In genomic region chr6:33377166-33377565, GRCh38 we compare ENCODE assay signal across 17 cellular contexts. TPM values are rescaled to one million over a fixed set of nuclear protein-coding genes. Genes with fewer than 3 reads are reported as not detected.
A peak's percentile ranks its signal among the peaks of the same experiment; 100 is the strongest.
DNase-seq lines count a peak whose midpoint lies in the region; TF ChIP-seq lines count a peak whose summit lies in the region.
"Had no signal": no experiment of that assay in that cellular context is flagged by ENCODE, and none has a peak within 500 bp of the region (broad histone marks: within the 10 kb centered on the region; RNA-seq: fewer than 3 reads in every experiment).

No MANE protein-coding gene starts in this region.

- H3K4me3 ChIP-seq in breast epithelium (no peak overlapping the region), mammary epithelial cell (replicated peaks in 1 of 3; ENCODE audit: insufficient read depth in 1 of 3, low read depth in 2 of 3, low read length in 3 of 3) (no peak overlapping the region), mesenchymal stem cell (ENCODE audit: insufficient read depth in 1 of 2, low read depth in 1 of 2, low read length in 2 of 2) (peak overlapping the region in 1 of 2 experiments; percentile 64), vagina (no peak overlapping the region), endodermal cell (ENCODE audit: low read length) (no peak overlapping the region)
- H3K4me3 ChIP-seq: BLaER1, SJCRH30 had no signal

- dilution Hi-C loops in mammary epithelial cell (cut with HindIII; ENCODE audit: low sequenced_read_pairs): no loop called here

- in situ Hi-C loops in mammary epithelial cell (cut with MboI; ENCODE audit: low sequenced_read_pairs in 2 of 2): no loop called here

- no peaks in the 10 kb centered on the region for H3K79me2 ChIP-seq in mammary epithelial cell (ENCODE audit: insufficient read depth, low read length)

- DNase-seq in breast epithelium (ENCODE audit: low spot score in 2 of 2): no peak
- no peak for DNase-seq in mammary epithelial cell
- DNase-seq in mesenchymal stem cell: no peak
- no peak for DNase-seq in vagina (ENCODE audit: extremely low spot score in 2 of 2)
- DNase-seq in DMS153 (lab: John Stamatoyannopoulos, UW): no peak
- no peak for DNase-seq in endodermal cell
- DNase-seq: KBM-7; NCI-H1048; NCI-H146; NCI-H2227 treated with DMSO at 0.1 percent for 48 hours; NCI-H524 treated with DMSO at 0.1 percent for 48 hours; NK-92 treated with Interleukin-12 subunit alpha and Interleukin-12 subunit beta, amount 100 ng/mL, for 24 hours; OCI-M1; RPMI8226; SJCRH30 had no signal

- H3K79me1 ChIP-seq in mesenchymal stem cell (replicated peaks; ENCODE audit: low read length, poor library complexity, severe bottlenecking): no peaks in the 10 kb centered on the region

- H3K4me1 ChIP-seq in breast epithelium (peaks cover 0 to 10% of the 10 kb centered on the region in 2 donors), mammary epithelial cell (ENCODE audit: insufficient read depth, low read length) (peaks cover 30% of the 10 kb centered on the region), mesenchymal stem cell (ENCODE audit: control insufficient read depth, insufficient read depth, low read depth, low read length) (no peaks in the 10 kb centered on the region), vagina (peaks cover 39% of the 10 kb centered on the region), endodermal cell (ENCODE audit: control insufficient read depth, insufficient read depth, low read length) (peaks cover 11% of the 10 kb centered on the region)
- H3K4me1 ChIP-seq: BLaER1, SJCRH30 had no signal

- no peaks in the 10 kb centered on the region for H4K20me1 ChIP-seq in mammary epithelial cell (ENCODE audit: insufficient read depth, low read length)
- H4K20me1 ChIP-seq: BLaER1 had no signal

- H3K23ac ChIP-seq in mesenchymal stem cell (ENCODE audit: low read length in 2 of 2): no peak overlapping the region

- WGBS in mammary epithelial cell (ENCODE audit: low coverage, missing lambda C conversion rate): 54% methylated on average over 4 of the region's 5 CpGs
- 94% methylated on average over 5 of the region's 5 CpGs for WGBS in mesenchymal stem cell
- 93 to 97% methylated on average over 4 to 5 of the region's 5 CpGs for WGBS in endodermal cell (ENCODE audit: insufficient coverage in 1 of 2, insufficient read length in 1 of 2), 2 experiments

- peaks cover 27% of the 10 kb centered on the region for H3K4me1 Mint-ChIP-seq in endodermal cell

- TF ChIP-seq POLR2A in breast epithelium (IDR thresholded peaks at IDR 0.05): no peak
- TF ChIP-seq POLR2A in vagina (IDR thresholded peaks at IDR 0.05): no peak

- H3K9ac ChIP-seq in mammary epithelial cell (ENCODE audit: insufficient read depth, low read length) (no peak overlapping the region), mesenchymal stem cell (ENCODE audit: low read length) (peak overlapping the region; percentile 89), endodermal cell (ENCODE audit: extremely low read depth, low read length, poor library complexity, severe bottlenecking) (no peak overlapping the region)
- H3K9ac ChIP-seq: BLaER1 had no signal

- H3K27ac ChIP-seq in breast epithelium (peak overlapping the region; percentile 83 to 92), mammary epithelial cell (ENCODE audit: insufficient read depth, low read depth, low read length) (no peak overlapping the region), mesenchymal stem cell (ENCODE audit: low read length, poor library complexity, severe bottlenecking) (no peak overlapping the region), vagina (peak overlapping the region; percentile 85), endodermal cell (ENCODE audit: low read depth, low read length) (no peak overlapping the region)
- H3K27ac ChIP-seq: 22Rv1, BLaER1, SJCRH30 had no signal

- H3K36me3 ChIP-seq in breast epithelium (no peaks in the 10 kb centered on the region), mammary epithelial cell (ENCODE audit: insufficient read depth, low read length) (no peaks in the 10 kb centered on the region), mesenchymal stem cell (ENCODE audit: control insufficient read depth in 1 of 2, insufficient read depth in 2 of 2, low read depth in 1 of 2, low read length in 2 of 2) (no peaks in the 10 kb centered on the region), vagina (no peaks in the 10 kb centered on the region), endodermal cell (ENCODE audit: control insufficient read depth, insufficient read depth, low read length) (no peaks in the 10 kb centered on the region)
- H3K36me3 ChIP-seq: BLaER1, SJCRH30 had no signal

- no peak overlapping the region for H2BK12ac ChIP-seq in mesenchymal stem cell (ENCODE audit: low read length in 2 of 2)

- CTCF ChIA-PET in mammary epithelial cell (lab: Charles Lee; ENCODE audit: low non-redundant PET): no interaction called here

- H2BK120ac ChIP-seq in mesenchymal stem cell (ENCODE audit: low read depth, low read length): no peak overlapping the region

- no peak overlapping the region for H2AK5ac ChIP-seq in mesenchymal stem cell (ENCODE audit: low read length, severe bottlenecking)

- H3K18ac ChIP-seq in mesenchymal stem cell (ENCODE audit: low read depth in 1 of 2, low read length in 2 of 2): no peak overlapping the region

- no peaks in the 10 kb centered on the region for H3K27me3 ChIP-seq in breast epithelium
- H3K27me3 ChIP-seq in mammary epithelial cell (ENCODE audit: insufficient read depth, low read length): no peaks in the 10 kb centered on the region
- peaks cover 0 to 12% of the 10 kb centered on the region in 2 experiments for H3K27me3 ChIP-seq in mesenchymal stem cell (ENCODE audit: control insufficient read depth in 1 of 2, insufficient read depth in 1 of 2, low read length in 2 of 2)
- H3K27me3 ChIP-seq in vagina: no peaks in the 10 kb centered on the region
- no peaks in the 10 kb centered on the region for H3K27me3 ChIP-seq in endodermal cell (ENCODE audit: control insufficient read depth, insufficient read depth, low read length, poor library complexity, severe bottlenecking)
- H3K27me3 ChIP-seq: BLaER1, SJCRH30 had no signal

- H3K27ac Mint-ChIP-seq in endodermal cell: no peak overlapping the region

- no peak overlapping the region for H2AFZ ChIP-seq in mammary epithelial cell (ENCODE audit: low read depth, low read length)
- H2AFZ ChIP-seq in mesenchymal stem cell (ENCODE audit: low read depth, low read length): no peak overlapping the region

- no peaks in the 10 kb centered on the region for H3K27me3 Mint-ChIP-seq in endodermal cell (ENCODE audit: insufficient read depth)

- no peak overlapping the region for H3K14ac ChIP-seq in mesenchymal stem cell (ENCODE audit: low read length in 2 of 2)

- no peak overlapping the region for H4K8ac ChIP-seq in mesenchymal stem cell (ENCODE audit: low read length)

- no peaks in the 10 kb centered on the region for H3K9me3 Mint-ChIP-seq in endodermal cell

- no peaks in the 10 kb centered on the region for H3K9me3 ChIP-seq in breast epithelium
- H3K9me3 ChIP-seq in mammary epithelial cell (replicated peaks; ENCODE audit: insufficient read depth, low read length): no peaks in the 10 kb centered on the region
- no peaks in the 10 kb centered on the region for H3K9me3 ChIP-seq in mesenchymal stem cell (ENCODE audit: control insufficient read depth, low read length)
- H3K9me3 ChIP-seq in vagina: no peaks in the 10 kb centered on the region
- H3K9me3 ChIP-seq in endodermal cell (ENCODE audit: control insufficient read depth, low read length): no peaks in the 10 kb centered on the region
- H3K9me3 ChIP-seq: BLaER1, SJCRH30 had no signal

- no peak overlapping the region for H2BK5ac ChIP-seq in mesenchymal stem cell (ENCODE audit: low read depth, low read length, poor library complexity, severe bottlenecking)

- H4K91ac ChIP-seq in mesenchymal stem cell (ENCODE audit: low read length): no peak overlapping the region

- intact Hi-C loops in breast epithelium (cut with DNase I; ENCODE audit: low total_unique reads) (no loop called here), mammary epithelial cell (cut with micrococcal nuclease) (loop anchor here (10.0 kb wide), 1 partner anchor 712 kb away; the partner anchor contains the start of gene HLA-DQB1), vagina (cut with DNase I) (no loop called here)

- H3K4me2 ChIP-seq in mammary epithelial cell (ENCODE audit: insufficient read depth, low read depth, low read length) (no peak overlapping the region), mesenchymal stem cell (ENCODE audit: low read length, poor library complexity, severe bottlenecking) (no peak overlapping the region)
- H3K4me2 ChIP-seq: BLaER1 had no signal

- H3K4ac ChIP-seq in mesenchymal stem cell (ENCODE audit: low read depth in 1 of 2, low read length in 2 of 2): no peak overlapping the region

- no peak overlapping the region for H2BK15ac ChIP-seq in mesenchymal stem cell (ENCODE audit: low read depth, poor library complexity, severe bottlenecking)

- no TSS peak for BruUV-seq in mammary epithelial cell (replicated peaks; lab: Mats Ljungman, UMichigan)

- no peak overlapping the region for H3K4me3 Mint-ChIP-seq in endodermal cell

- H3K36me3 Mint-ChIP-seq in endodermal cell (ENCODE audit: low read depth): no peaks in the 10 kb centered on the region

- TF ChIP-seq CTCF in breast epithelium (IDR thresholded peaks at IDR 0.05) (no peak), mammary epithelial cell (conservative IDR thresholded peaks at IDR 0.05 in 1 of 2, IDR thresholded peaks at IDR 0.05 in 1 of 2; ENCODE audit: extremely low read depth in 1 of 2, insufficient read depth in 1 of 2, low read depth in 1 of 2, low read length in 2 of 2) (no peak), vagina (IDR thresholded peaks at IDR 0.05) (no peak), endodermal cell (conservative IDR thresholded peaks at IDR 0.05) (no peak)

RNA-seq across cellular contexts. Expression of gene KIFC1, which starts 14.5 kb away (rescaled TPM):
- 1 to 10 TPM; 2.0 to 3.8 (median 3.2) TPM for total RNA-seq in breast epithelium
- 10 to 100 TPM in 1 of 2 donors, 1 to 10 TPM in 1; 2.8 to 36.7 TPM for total RNA-seq in mammary epithelial cell
- polyA plus RNA-seq in mammary epithelial cell: 47.5 TPM
- 45.2 TPM for polyA minus RNA-seq in mammary epithelial cell
- polyA plus RNA-seq in mesenchymal stem cell (2013, experiment 1 of 2): 4.9 TPM
- 5.1 TPM for polyA plus RNA-seq in mesenchymal stem cell (2013, experiment 2 of 2)
- total RNA-seq in vagina: 27.5 TPM
- 10 to 100 TPM; 56.6 to 94.3 TPM for total RNA-seq in endodermal cell
- 99.2 TPM for polyA plus RNA-seq in endodermal cell (2013, experiment 1 of 2)
- 95.4 TPM for polyA plus RNA-seq in endodermal cell (2013, experiment 2 of 2)

RNA-seq across cellular contexts. Expression of gene PHF1, which starts 33.6 kb away (rescaled TPM):
- 10 to 100 TPM; 72.8 to 82.8 (median 77.3) TPM for total RNA-seq in breast epithelium
- total RNA-seq in mammary epithelial cell: 10 to 100 TPM; 15.7 to 31.7 TPM
- polyA plus RNA-seq in mammary epithelial cell: 19.0 TPM
- 56.0 TPM for polyA minus RNA-seq in mammary epithelial cell
- polyA plus RNA-seq in mesenchymal stem cell (2013, experiment 1 of 2): 43.1 TPM
- 40.9 TPM for polyA plus RNA-seq in mesenchymal stem cell (2013, experiment 2 of 2)
- total RNA-seq in vagina: 73.2 TPM
- 10 to 100 TPM; 71.4 to 75.7 TPM for total RNA-seq in endodermal cell
- polyA plus RNA-seq in endodermal cell (2013, experiment 1 of 2): 71.2 TPM
- polyA plus RNA-seq in endodermal cell (2013, experiment 2 of 2): 61.2 TPM

RNA-seq across cellular contexts. Expression of gene CUTA, which starts 40.7 kb away (rescaled TPM):
- total RNA-seq in breast epithelium: 100 to 1,000 TPM in 2 of 3 donors, 10 to 100 TPM in 1; 81.3 to 123 (median 111) TPM
- 100 to 1,000 TPM in 1 of 2 donors, 10 to 100 TPM in 1; 81.4 to 181 TPM for total RNA-seq in mammary epithelial cell
- polyA plus RNA-seq in mammary epithelial cell: 232 TPM
- polyA minus RNA-seq in mammary epithelial cell: 160 TPM
- 472 TPM for polyA plus RNA-seq in mesenchymal stem cell (2013, experiment 1 of 2)
- polyA plus RNA-seq in mesenchymal stem cell (2013, experiment 2 of 2): 480 TPM
- 73.2 TPM for total RNA-seq in vagina
- total RNA-seq in endodermal cell: 100 to 1,000 TPM; 198 to 219 TPM
- 232 TPM for polyA plus RNA-seq in endodermal cell (2013, experiment 1 of 2)
- polyA plus RNA-seq in endodermal cell (2013, experiment 2 of 2): 195 TPM

RNA-seq across cellular contexts. Expression of gene SYNGAP1, which starts 42.7 kb away (rescaled TPM):
- total RNA-seq in breast epithelium (10 to 100 TPM in 2 of 3 donors, 1 to 10 TPM in 1; 6.1 to 12.5 (median 10.7) TPM), mammary epithelial cell (10 to 100 TPM in 1 of 2 donors, 1 to 10 TPM in 1; 4.2 to 17.7 TPM), vagina (16.0 TPM), endodermal cell (10 to 100 TPM; 90.2 to 94.2 TPM)
- 3.2 TPM for polyA plus RNA-seq in mammary epithelial cell
- 1.8 TPM for polyA minus RNA-seq in mammary epithelial cell
- polyA plus RNA-seq in mesenchymal stem cell (2013, experiment 1 of 2): 18.5 TPM
- polyA plus RNA-seq in mesenchymal stem cell (2013, experiment 2 of 2): 19.0 TPM
- 63.4 TPM for polyA plus RNA-seq in endodermal cell (2013, experiment 1 of 2)
- polyA plus RNA-seq in endodermal cell (2013, experiment 2 of 2): 54.7 TPM

RNA-seq across cellular contexts. Expression of gene DAXX, which starts 54.4 kb away (rescaled TPM):
- total RNA-seq in breast epithelium (10 to 100 TPM; 39.0 to 56.3 (median 39.8) TPM), mammary epithelial cell (10 to 100 TPM; 35.0 to 49.3 TPM), vagina (32.2 TPM), endodermal cell (10 to 100 TPM; 51.2 to 52.6 TPM)
- 25.9 TPM for polyA plus RNA-seq in mammary epithelial cell
- polyA minus RNA-seq in mammary epithelial cell: 80.0 TPM
- polyA plus RNA-seq in mesenchymal stem cell (2013, experiment 1 of 2): 35.8 TPM
- 34.9 TPM for polyA plus RNA-seq in mesenchymal stem cell (2013, experiment 2 of 2)
- 50.9 TPM for polyA plus RNA-seq in endodermal cell (2013, experiment 1 of 2)
- polyA plus RNA-seq in endodermal cell (2013, experiment 2 of 2): 48.1 TPM

Comparison
In these comparisons a context has a peak if more than half of its experiments do, and no peak if none do; other contexts are left out.
1. H3K27ac ChIP-seq: peak in breast epithelium (2 of 2) and vagina (single experiment); none in mammary epithelial cell (single experiment), mesenchymal stem cell (single experiment) and endodermal cell (single experiment).